ENCODE assay signal across 8 cellular contexts in the genomic region with DNA sequence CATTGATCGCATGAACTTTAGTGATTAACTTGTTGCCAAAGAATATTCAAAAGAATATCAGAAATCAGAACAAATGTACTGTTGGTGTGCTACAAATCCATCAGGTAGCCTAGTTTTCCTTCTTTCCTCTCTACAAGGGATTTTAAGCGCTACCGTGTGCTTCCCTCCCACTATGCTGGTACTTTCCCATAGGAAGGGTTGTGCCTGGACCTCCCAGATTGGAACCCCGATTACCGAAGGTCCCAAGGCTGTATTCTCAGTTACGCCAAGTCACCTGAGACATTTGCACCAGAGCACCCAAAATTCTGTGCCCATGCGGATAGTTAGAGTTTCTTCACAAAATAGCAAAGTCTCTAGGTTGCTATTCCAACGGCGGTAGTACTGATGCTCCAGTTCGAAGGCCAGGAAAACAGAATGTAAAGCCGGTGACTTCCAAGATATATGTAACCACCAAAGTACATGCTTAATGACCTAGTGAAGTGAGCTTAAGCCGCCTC. TPM values are rescaled to one million over a fixed set of nuclear protein-coding genes. Genes with fewer than 3 reads are reported as not detected.
DNase-seq lines count a peak whose midpoint lies in the region; ATAC-seq, FAIRE-seq and TF ChIP-seq lines count a peak whose summit lies in the region.

No MANE protein-coding gene starts in this region.

- TF ChIP-seq EP300 in A549 (IDR thresholded peaks at IDR 0.05) (no peak), ovary (IDR thresholded peaks at IDR 0.05) (no peak)

- H3K4me2 ChIP-seq in A549 (peak overlapping the region; percentile 66), OCI-LY3 (ENCODE audit: low read length) (peak overlapping the region; percentile 89)

- CTCF ChIA-PET in A549 (lab: Yijun Ruan, JAX), result interaction anchor here (0.9 to 5.6 kb wide), 9 partner anchors 10 to 238 kb away, joined by 3 to 43 read pairs (median 6); no protein-coding TSS in a partner anchor

- peaks cover 19% of the 10 kb centered on the region for H3K36me3 ChIP-seq in OCI-LY3 (replicated peaks; ENCODE audit: low read depth, low read length)
- H3K36me3 ChIP-seq in ovary, result no peaks in the 10 kb centered on the region

- intact Hi-C loops in ovary (cut with DNase I), result loop anchor here (5.0 to 10.0 kb wide), 5 partner anchors 94 to 239 kb away; partner anchors contain the start of gene BLOC1S6 (in 1 of the 4)

- 2% methylated on average over 9 of the region's 12 CpGs for WGBS in A549 (ENCODE audit: missing lambda C conversion rate)
- 2 to 6% (median 4%) methylated on average over 12 of the region's 12 CpGs for WGBS in ovary, 3 donors

- H3K27ac ChIP-seq in A549, result peak overlapping the region; percentile 93 to 98
- peak overlapping the region; percentile 85 for H3K27ac ChIP-seq in OCI-LY3 (ENCODE audit: low read length)
- peak overlapping the region; percentile 15 to 85 for H3K27ac ChIP-seq in ovary

- ATAC-seq in A549 (peak in 1 of 2 experiments; percentile 23; a peak in 2 of 6 replicates), GM19351 (IDR thresholded peaks at IDR 0.05; ENCODE audit: unreplicated experiment) (peak; percentile 1)

- DNase-seq in A549 (ENCODE audit: low read depth in 1 of 2, low spot score in 1 of 2) (no peak), epithelial cell of esophagus (ENCODE audit: low read depth) (no peak), ovary (no peak), SKM-1 (lab: John Stamatoyannopoulos, UW; ENCODE audit: unreplicated experiment) (no peak), EL (no peak)
- no peak for DNase-seq in stimulated activated CD4-positive, alpha-beta T cell treated with anti-CD3 and anti-CD28 coated beads, Interleukin-4, amount 100 ng/mL, for 4 hours

- H3K9ac ChIP-seq in OCI-LY3 (ENCODE audit: low read length), result peak overlapping the region; percentile 95

- no peak for FAIRE-seq in A549 (lab: Jason Lieb, UNC)

- H3K4me1 ChIP-seq in A549, result peaks cover 12% of the 10 kb centered on the region; the same call in 2 of the 3 replicates
- peaks cover 39% of the 10 kb centered on the region for H3K4me1 ChIP-seq in OCI-LY3 (ENCODE audit: low read length)
- H3K4me1 ChIP-seq in ovary (ENCODE audit: insufficient read depth), result peaks cover 3% of the 10 kb centered on the region

- TF ChIP-seq RAD21 in A549 (conservative IDR thresholded peaks at IDR 0.05 in 1 of 2, IDR thresholded peaks at IDR 0.05 in 1 of 2), result no peak

- POLR2A ChIA-PET in A549 (lab: Yijun Ruan, JAX), result interaction anchor here (0.7 to 2.4 kb wide), 8 partner anchors 10 to 238 kb away, joined by 3 to 14 read pairs (median 6); partner anchors contain the start of genes GATM and SHF

- no peak for TF ChIP-seq CTCF in A549 (IDR thresholded peaks at IDR 0.05)
- TF ChIP-seq CTCF in OCI-LY3 (IDR thresholded peaks at IDR 0.05; ENCODE audit: low read depth, low read length), result no peak
- no peak for TF ChIP-seq CTCF in epithelial cell of esophagus (IDR thresholded peaks at IDR 0.05; ENCODE audit: insufficient read depth, low read depth, low read length, missing control alignments)
- TF ChIP-seq CTCF in ovary (IDR thresholded peaks at IDR 0.05), result no peak

- peak overlapping the region; percentile 55 for H2AFZ ChIP-seq in OCI-LY3 (ENCODE audit: low read depth, low read length)

- no peak for TF ChIP-seq POLR2A in A549 (IDR thresholded peaks at IDR 0.05; ENCODE audit: low read length)
- TF ChIP-seq POLR2A in ovary (IDR thresholded peaks at IDR 0.05), result no peak

- H4K20me1 ChIP-seq in OCI-LY3 (ENCODE audit: insufficient read depth, low read length), result peaks cover 11% of the 10 kb centered on the region

- no peaks in the 10 kb centered on the region for H3K27me3 ChIP-seq in OCI-LY3 (ENCODE audit: low read depth, low read length)
- no peaks in the 10 kb centered on the region for H3K27me3 ChIP-seq in ovary

- peaks cover 53% of the 10 kb centered on the region for H3K79me2 ChIP-seq in OCI-LY3 (ENCODE audit: low read length)

- peak overlapping the region; percentile 93 for H3K4me3 ChIP-seq in A549
- H3K4me3 ChIP-seq in OCI-LY3 (ENCODE audit: low read length), result peak overlapping the region; percentile 97
- H3K4me3 ChIP-seq in epithelial cell of esophagus (ENCODE audit: low read length), result peak overlapping the region; percentile 89
- H3K4me3 ChIP-seq in ovary, result peak overlapping the region; percentile 98

- H3K9me3 ChIP-seq in A549, result no peaks in the 10 kb centered on the region
- H3K9me3 ChIP-seq in OCI-LY3 (ENCODE audit: insufficient read depth, low read length), result no peaks in the 10 kb centered on the region
- H3K9me3 ChIP-seq in ovary, result no peaks in the 10 kb centered on the region

TF ChIP-seq in A549, 52 proteins besides CTCF, POLR2A, EP300 and RAD21:
- TF ChIP-seq FOSB (CRISPR knock-in tag; IDR thresholded peaks at IDR 0.05) (no peak), MAZ (IDR thresholded peaks at IDR 0.05; ENCODE audit: borderline replicate concordance, low read depth, low read length) (no peak), EHF (CRISPR knock-in tag; IDR thresholded peaks at IDR 0.05) (no peak), RARB (CRISPR knock-in tag; IDR thresholded peaks at IDR 0.05) (no peak), HDAC2 (IDR thresholded peaks at IDR 0.05) (no peak), ESRRA (IDR thresholded peaks at IDR 0.05; ENCODE audit: borderline replicate concordance, low read length) (no peak), PHF8 (IDR thresholded peaks at IDR 0.05; ENCODE audit: borderline replicate concordance, low read depth) (no peak; the same call in 1 of the 2 replicates), EHMT2 (IDR thresholded peaks at IDR 0.05; ENCODE audit: low read depth) (no peak), BHLHE40 (IDR thresholded peaks at IDR 0.05; ENCODE audit: low read depth, low read length) (no peak), ZSCAN20 (CRISPR knock-in tag; IDR thresholded peaks at IDR 0.05) (no peak), ATOH8 (CRISPR knock-in tag; IDR thresholded peaks at IDR 0.05; ENCODE audit: low read depth) (no peak), TFCP2L1 (CRISPR knock-in tag; IDR thresholded peaks at IDR 0.05) (no peak), SREBF2 (IDR thresholded peaks at IDR 0.05) (no peak), ZC3H11A (IDR thresholded peaks at IDR 0.05) (no peak), HOXB13 (CRISPR knock-in tag; IDR thresholded peaks at IDR 0.05; ENCODE audit: low read depth) (no peak)
- TF ChIP-seq, protein P1, sequence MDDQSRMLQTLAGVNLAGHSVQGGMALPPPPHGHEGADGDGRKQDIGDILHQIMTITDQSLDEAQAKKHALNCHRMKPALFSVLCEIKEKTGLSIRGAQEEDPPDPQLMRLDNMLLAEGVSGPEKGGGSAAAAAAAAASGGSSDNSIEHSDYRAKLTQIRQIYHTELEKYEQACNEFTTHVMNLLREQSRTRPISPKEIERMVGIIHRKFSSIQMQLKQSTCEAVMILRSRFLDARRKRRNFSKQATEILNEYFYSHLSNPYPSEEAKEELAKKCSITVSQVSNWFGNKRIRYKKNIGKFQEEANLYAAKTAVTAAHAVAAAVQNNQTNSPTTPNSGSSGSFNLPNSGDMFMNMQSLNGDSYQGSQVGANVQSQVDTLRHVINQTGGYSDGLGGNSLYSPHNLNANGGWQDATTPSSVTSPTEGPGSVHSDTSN (IDR thresholded peaks at IDR 0.05), result no peak
- TF ChIP-seq, protein P2, sequence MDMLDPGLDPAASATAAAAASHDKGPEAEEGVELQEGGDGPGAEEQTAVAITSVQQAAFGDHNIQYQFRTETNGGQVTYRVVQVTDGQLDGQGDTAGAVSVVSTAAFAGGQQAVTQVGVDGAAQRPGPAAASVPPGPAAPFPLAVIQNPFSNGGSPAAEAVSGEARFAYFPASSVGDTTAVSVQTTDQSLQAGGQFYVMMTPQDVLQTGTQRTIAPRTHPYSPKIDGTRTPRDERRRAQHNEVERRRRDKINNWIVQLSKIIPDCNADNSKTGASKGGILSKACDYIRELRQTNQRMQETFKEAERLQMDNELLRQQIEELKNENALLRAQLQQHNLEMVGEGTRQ (IDR thresholded peaks at IDR 0.05), result no peak
TF ChIP-seq in A549: peak in this region for 0.

RNA-seq across cellular contexts. Expression of gene GATM, which starts 23.4 kb away (rescaled TPM):
- 6.5 and 8.5 TPM in 2 replicates for polyA plus RNA-seq in A549 (2011; rRNA removed)
- 3.3 and 3.5 TPM in 2 replicates for polyA plus RNA-seq in A549 (2012; cell fraction: cytosol; rRNA removed)
- 1.9 and 2.7 TPM in 2 replicates for polyA plus RNA-seq in A549 (2012; cell fraction: nucleus; rRNA removed)
- polyA plus RNA-seq in A549 (2017; fragmentation: RNase III; extraction: RNeasy Plus Mini Kit Qiagen cat#74134 plus additional on column Dnase treatment), result 3.4 to 4.0 TPM (median 3.7 TPM) in 3 replicates
- 5.6 and 9.2 TPM in 2 replicates for polyA minus RNA-seq in A549 (2011; rRNA and poly(A)+ RNA removed)
- total RNA-seq in ovary, result 100 to 1,000 TPM in 6 of 7 donors, 10 to 100 TPM in 1; 43.6 to 218 (median 160) TPM
- polyA plus RNA-seq in ovary, result 100 to 1,000 TPM; 104 to 116 TPM

Comparison
In these comparisons a context has a peak if more than half of its experiments do, and no peak if none do; other contexts are left out.
1. RNA of gene GATM, which starts 23.4 kb away (polyA plus RNA-seq): 104 to 116 TPM in ovary; 1.9 to 8.5 TPM in A549; every median in the first group is over 10 times any median in the second.
2. Peak in every context shown above with its lines, with median percentiles within 50 percentile points of each other: H3K27ac ChIP-seq and H3K4me3 ChIP-seq.